Comparison of ENCODE assay signal across 17 cellular contexts in the genomic region with DNA sequence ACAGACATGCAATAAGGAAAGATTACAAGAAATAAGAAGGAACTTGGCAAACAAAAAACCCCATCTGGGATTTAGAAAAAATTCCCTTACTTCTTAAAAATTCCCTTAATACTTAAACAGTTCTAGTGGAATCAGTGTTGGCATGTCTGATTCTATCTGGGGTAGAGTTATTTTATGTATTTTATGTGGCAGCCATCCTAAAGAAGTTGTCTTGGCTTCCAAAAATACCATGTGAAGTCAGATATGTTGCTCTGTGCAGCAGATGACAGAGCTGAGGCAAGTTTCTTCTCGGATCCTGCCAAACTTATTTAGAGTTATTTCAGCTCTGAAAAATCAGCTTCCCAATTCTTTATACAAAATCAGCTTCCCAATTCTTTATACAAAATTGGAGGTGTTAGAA. TPM values are rescaled to one million over a fixed set of nuclear protein-coding genes. Genes with fewer than 3 reads are reported as not detected.
A peak's percentile ranks its signal among the peaks of the same experiment; 100 is the strongest.
DNase-seq lines count a peak whose midpoint lies in the region; ATAC-seq, FAIRE-seq and TF ChIP-seq lines count a peak whose summit lies in the region.
"Had no signal": no experiment of that assay in that cellular context is flagged by ENCODE, and none has a peak within 500 bp of the region (broad histone marks: within the 10 kb centered on the region; RNA-seq: fewer than 3 reads in every experiment).

No MANE protein-coding gene starts in this region.

- H3K4me2 ChIP-seq in mesenchymal stem cell (ENCODE audit: low read length, poor library complexity, severe bottlenecking) (no peak overlapping the region), HepG2 (ENCODE audit: low read depth, low read length) (no peak overlapping the region)

- H2AK5ac ChIP-seq in mesenchymal stem cell (ENCODE audit: low read length, severe bottlenecking): no peak overlapping the region

- peak; percentile 34 for ATAC-seq in left ventricle myocardium superior
- ATAC-seq in heart left ventricle: no peak
- ATAC-seq in foreskin keratinocyte: no peak
- ATAC-seq in HepG2: no peak

- H3K27ac ChIP-seq in heart left ventricle (peak overlapping the region in 3 of 12 donors; percentile 32 to 39 (median 34)), mesenchymal stem cell (ENCODE audit: low read length, poor library complexity, severe bottlenecking) (no peak overlapping the region), foreskin keratinocyte (no peak overlapping the region), HepG2 (ENCODE audit: extremely low read length, insufficient read depth, low read length) (no peak overlapping the region)
- H3K27ac ChIP-seq: C4-2B had no signal

- H3K27me3 Mint-ChIP-seq in chondrocyte (ENCODE audit: low read depth): no peaks in the 10 kb centered on the region
- H3K27me3 Mint-ChIP-seq: CD4-positive, alpha-beta memory T cell had no signal

- intact Hi-C loops in left ventricle myocardium superior (cut with micrococcal nuclease): no loop called here
- intact Hi-C loops in heart left ventricle (cut with DNase I): no loop called here
- intact Hi-C loops in HepG2 (cut with micrococcal nuclease; ENCODE audit: unreplicated experiment): no loop called here

- CTCF ChIA-PET in HepG2 (lab: Yijun Ruan, JAX; ENCODE audit: low intra/inter-chr PET ratio, low total read pairs): no interaction called here

- no peak overlapping the region for H3K4me3 Mint-ChIP-seq in chondrocyte (ENCODE audit: unreplicated experiment)
- H3K4me3 Mint-ChIP-seq: CD4-positive, alpha-beta memory T cell; H9 had no signal

- no peaks in the 10 kb centered on the region for H4K20me1 ChIP-seq in HepG2 (ENCODE audit: insufficient read depth, low read length)

- DNase-seq in left ventricle myocardium superior (no peak), heart left ventricle (no peak), chondrocyte (ENCODE audit: low spot score) (no peak), fibroblast of the aortic adventitia (ENCODE audit: low read depth) (peak; percentile 75), mesenchymal stem cell (no peak), foreskin keratinocyte (no peak), NCI-H2081 treated with DMSO at 0.1 percent for 48 hours (lab: John Stamatoyannopoulos, UW) (no peak), HepG2 (ENCODE audit: low spot score) (no peak)
- DNase-seq: 8988T; BE2C; CD4-positive, alpha-beta memory T cell; DMS79; GOT3; H9 had no signal

- H3K14ac ChIP-seq in mesenchymal stem cell (ENCODE audit: low read length in 2 of 2): no peak overlapping the region

- no peak overlapping the region for H2BK120ac ChIP-seq in mesenchymal stem cell (ENCODE audit: low read depth, low read length)

- peaks cover 0 to 6% (median 0%) of the 10 kb centered on the region in 9 donors for H3K36me3 ChIP-seq in heart left ventricle
- peaks cover 0 to 6% of the 10 kb centered on the region in 2 experiments for H3K36me3 ChIP-seq in mesenchymal stem cell (ENCODE audit: control insufficient read depth in 1 of 2, insufficient read depth in 2 of 2, low read depth in 1 of 2, low read length in 2 of 2)
- no peaks in the 10 kb centered on the region for H3K36me3 ChIP-seq in HepG2 (replicated peaks in 1 of 2; ENCODE audit: control insufficient read depth in 1 of 2, insufficient read depth in 2 of 2, low read length in 2 of 2)
- H3K36me3 ChIP-seq: BE2C had no signal

- no peak overlapping the region for H3K18ac ChIP-seq in mesenchymal stem cell (ENCODE audit: low read depth in 1 of 2, low read length in 2 of 2)

- H2AFZ ChIP-seq in mesenchymal stem cell (ENCODE audit: low read depth, low read length) (no peak overlapping the region), HepG2 (ENCODE audit: low read length) (no peak overlapping the region)

- FAIRE-seq in HepG2 (lab: Jason Lieb, UNC): no peak
- FAIRE-seq: GM12891 had no signal

- H2BK15ac ChIP-seq in mesenchymal stem cell (ENCODE audit: low read depth, poor library complexity, severe bottlenecking): no peak overlapping the region

- H3K9ac ChIP-seq in mesenchymal stem cell (ENCODE audit: low read length): no peak overlapping the region
- H3K9ac ChIP-seq in HepG2 (ENCODE audit: insufficient read depth, low read depth, low read length): no peak overlapping the region

- H3K23ac ChIP-seq in mesenchymal stem cell (ENCODE audit: low read length in 2 of 2): no peak overlapping the region

- no peaks in the 10 kb centered on the region for H3K79me2 ChIP-seq in HepG2 (ENCODE audit: insufficient read depth, low read length)

- H3K36me3 Mint-ChIP-seq in chondrocyte (ENCODE audit: low read depth): no peaks in the 10 kb centered on the region

- no peak for TF ChIP-seq POLR2A in heart left ventricle (IDR thresholded peaks at IDR 0.05)
- TF ChIP-seq POLR2A in HepG2 (IDR thresholded peaks at IDR 0.05; ENCODE audit: insufficient read depth in 1 of 2, low read depth in 2 of 2, low read length in 2 of 2): no peak

- H3K4me1 ChIP-seq in heart left ventricle (peaks cover 0 to 3% (median 0%) of the 10 kb centered on the region in 12 donors), mesenchymal stem cell (ENCODE audit: control insufficient read depth, insufficient read depth, low read depth, low read length) (no peaks in the 10 kb centered on the region), foreskin keratinocyte (no peaks in the 10 kb centered on the region), HepG2 (ENCODE audit: insufficient read depth, low read length) (no peaks in the 10 kb centered on the region)
- H3K4me1 ChIP-seq: BE2C had no signal

- no peak overlapping the region for H4K91ac ChIP-seq in mesenchymal stem cell (ENCODE audit: low read length)

- TF ChIP-seq RAD21 in HepG2 (CRISPR knock-in tag; IDR thresholded peaks at IDR 0.05): no peak

- H3K4ac ChIP-seq in mesenchymal stem cell (ENCODE audit: low read depth in 1 of 2, low read length in 2 of 2): no peak overlapping the region

- no peak overlapping the region for H4K8ac ChIP-seq in mesenchymal stem cell (ENCODE audit: low read length)

- 36 to 59% (median 54%) methylated on average over 1 of the region's 1 CpG for WGBS in heart left ventricle, 4 donors
- WGBS in mesenchymal stem cell: no CpG with 5 or more reads among the region's 1 CpG
- WGBS in HepG2 (ENCODE audit: low lambda C conversion rate): 100% methylated on average over 1 of the region's 1 CpG

- no peak overlapping the region for H3K4me3 ChIP-seq in heart left ventricle
- no peak overlapping the region for H3K4me3 ChIP-seq in fibroblast of the aortic adventitia (ENCODE audit: low read depth, low read length)
- H3K4me3 ChIP-seq in mesenchymal stem cell (ENCODE audit: insufficient read depth in 1 of 2, low read depth in 1 of 2, low read length in 2 of 2): no peak overlapping the region
- H3K4me3 ChIP-seq in HepG2 (replicated peaks in 1 of 3; ENCODE audit: insufficient read depth in 1 of 3, low read depth in 2 of 3, low read length in 3 of 3): no peak overlapping the region

- no peaks in the 10 kb centered on the region for H3K9me3 ChIP-seq in heart left ventricle
- no peaks in the 10 kb centered on the region for H3K9me3 ChIP-seq in mesenchymal stem cell (ENCODE audit: control insufficient read depth, low read length)
- no peaks in the 10 kb centered on the region for H3K9me3 ChIP-seq in HepG2 (ENCODE audit: low read length)
- H3K9me3 ChIP-seq: BE2C had no signal

- no peak overlapping the region for H2BK5ac ChIP-seq in mesenchymal stem cell (ENCODE audit: low read depth, low read length, poor library complexity, severe bottlenecking)

- POLR2A ChIA-PET in HepG2 (lab: Yijun Ruan, JAX): no interaction called here

- no peak overlapping the region for H2BK12ac ChIP-seq in mesenchymal stem cell (ENCODE audit: low read length in 2 of 2)

- in situ Hi-C loops in HepG2 (cut with HindIII; ENCODE audit: extremely low pct_ligation_motif_present, low pct_unique_long_range_greater_than_20kb): no loop called here

- H3K27ac Mint-ChIP-seq in chondrocyte (ENCODE audit: unreplicated experiment): peak overlapping the region; percentile 34
- H3K27ac Mint-ChIP-seq: CD4-positive, alpha-beta memory T cell; H9 had no signal

- BruUV-seq in HepG2 (replicated peaks; lab: Mats Ljungman, UMichigan): no TSS peak

- H3K9me3 Mint-ChIP-seq in chondrocyte (ENCODE audit: low read depth): no peaks in the 10 kb centered on the region
- H3K9me3 Mint-ChIP-seq: CD4-positive, alpha-beta memory T cell had no signal

- no peak for TF ChIP-seq CTCF in heart left ventricle (IDR thresholded peaks at IDR 0.05)
- no peak for TF ChIP-seq CTCF in chondrocyte (IDR thresholded peaks at IDR 0.05)
- TF ChIP-seq CTCF in fibroblast of the aortic adventitia (IDR thresholded peaks at IDR 0.05; ENCODE audit: insufficient read depth, low read length): no peak
- TF ChIP-seq CTCF in foreskin keratinocyte (conservative IDR thresholded peaks at IDR 0.05): no peak
- TF ChIP-seq CTCF in HepG2 (CRISPR knock-in tag; IDR thresholded peaks at IDR 0.05): no peak

- no peaks in the 10 kb centered on the region for H3K79me1 ChIP-seq in mesenchymal stem cell (replicated peaks; ENCODE audit: low read length, poor library complexity, severe bottlenecking)

- peaks cover 60% of the 10 kb centered on the region for H3K4me1 Mint-ChIP-seq in chondrocyte (ENCODE audit: low read depth)
- H3K4me1 Mint-ChIP-seq: CD4-positive, alpha-beta memory T cell; H9 had no signal

- TF ChIP-seq EP300 in HepG2 (IDR thresholded peaks at IDR 0.05; ENCODE audit: low read depth in 2 of 2, low read length in 2 of 2) (no peak), HepG2 (CRISPR knock-in tag; IDR thresholded peaks at IDR 0.05; ENCODE audit: borderline replicate concordance) (no peak)

- peaks cover 0 to 5% (median 0%) of the 10 kb centered on the region in 9 donors for H3K27me3 ChIP-seq in heart left ventricle
- H3K27me3 ChIP-seq in mesenchymal stem cell (ENCODE audit: control insufficient read depth in 1 of 2, insufficient read depth in 1 of 2, low read length in 2 of 2): no peaks in the 10 kb centered on the region
- H3K27me3 ChIP-seq in foreskin keratinocyte: no peaks in the 10 kb centered on the region
- H3K27me3 ChIP-seq in HepG2 (ENCODE audit: control insufficient read depth in 1 of 2, insufficient read depth in 2 of 2, low read length in 2 of 2): no peaks in the 10 kb centered on the region
- H3K27me3 ChIP-seq: BE2C had no signal

RNA-seq across cellular contexts. Expression of a gene that starts 14.7 kb away (rescaled TPM):
- 0.57 TPM for total RNA-seq in left ventricle myocardium superior
- 1 to 10 TPM in 2 of 9 donors, under 1 TPM in 7; 0.38 to 1.2 (median 0.56) TPM for total RNA-seq in heart left ventricle
- under 1 TPM; 0.65 to 0.80 TPM for polyA plus RNA-seq in heart left ventricle
- total RNA-seq in chondrocyte: 3.6 to 4.9 TPM (median 4.7 TPM) in 3 replicates
- 0.16 and 2.4 TPM in 2 replicates for total RNA-seq in fibroblast of the aortic adventitia (ENCODE audit: low replicate concordance)
- 1.6 TPM for polyA plus RNA-seq in mesenchymal stem cell (2013, experiment 1 of 2)
- 1.6 TPM for polyA plus RNA-seq in mesenchymal stem cell (2013, experiment 2 of 2)
- total RNA-seq in foreskin keratinocyte: 2.2 TPM in 2 replicates
- 0.81 and 1.2 TPM in 2 replicates for polyA plus RNA-seq in foreskin keratinocyte
- 0.31 and 0.44 TPM in 2 replicates for total RNA-seq in HepG2 (2016; rRNA removed; fragmentation: Illumina TruSeq; extraction: Trizol)
- not detected in 2 replicates for total RNA-seq in HepG2 (2016; cell fraction: cytosol; rRNA removed; fragmentation: Illumina TruSeq; extraction: Trizol; ENCODE audit: low read depth)
- total RNA-seq in HepG2 (2016; cell fraction: insoluble cytoplasmic fraction; rRNA removed; fragmentation: Illumina TruSeq; extraction: Trizol): 0.12 and 0.24 TPM in 2 replicates
- total RNA-seq in HepG2 (2016; cell fraction: membrane; rRNA removed; fragmentation: Illumina TruSeq; extraction: Trizol): 0.17 and 0.28 TPM in 2 replicates
- 1.3 and 1.8 TPM in 2 replicates for total RNA-seq in HepG2 (2016; cell fraction: nucleus; rRNA removed; fragmentation: Illumina TruSeq; extraction: Trizol)
- 0.34 and 0.47 TPM in 2 replicates for polyA plus RNA-seq in HepG2 (2011; rRNA removed)
- polyA plus RNA-seq in HepG2 (2011; cell fraction: cytosol; rRNA removed): 0.15 and 0.28 TPM in 2 replicates
- 0.79 and 0.99 TPM in 2 replicates for polyA plus RNA-seq in HepG2 (2011; cell fraction: nucleus; rRNA removed)
- 0.51 and 1.0 TPM in 2 replicates for polyA plus RNA-seq in HepG2 (2012)
- 0.05 TPM in 1 of 2 replicates, not detected in the other for polyA plus RNA-seq in HepG2 (2016; cell fraction: cytosol; fragmentation: Illumina TruSeq; extraction: Trizol; ENCODE audit: low read depth)
- polyA plus RNA-seq in HepG2 (2016; cell fraction: insoluble cytoplasmic fraction; fragmentation: Illumina TruSeq; extraction: Trizol; ENCODE audit: low read depth): 0.60 and 0.61 TPM in 2 replicates
- polyA plus RNA-seq in HepG2 (2016; cell fraction: membrane; fragmentation: Illumina TruSeq; extraction: Trizol; ENCODE audit: low read depth): 0.06 and 0.15 TPM in 2 replicates
- 2.9 TPM in 2 replicates for polyA plus RNA-seq in HepG2 (2016; cell fraction: nucleus; fragmentation: Illumina TruSeq; extraction: Trizol; ENCODE audit: insufficient read depth, low read depth)
- 1.0 and 4.0 TPM in 2 replicates for polyA minus RNA-seq in HepG2 (2011; rRNA and poly(A)+ RNA removed; ENCODE audit: low replicate concordance)
- polyA minus RNA-seq in HepG2 (2011; cell fraction: cytosol; rRNA and poly(A)+ RNA removed): 0.30 TPM in 1 of 2 replicates, not detected in the other
- 2.7 and 2.8 TPM in 2 replicates for polyA minus RNA-seq in HepG2 (2011; cell fraction: nucleus; rRNA and poly(A)+ RNA removed)
- total RNA-seq: G401 had no signal

RNA-seq across cellular contexts. Expression of a gene that starts 31.1 kb away (rescaled TPM):
- total RNA-seq in left ventricle myocardium superior: 9.9 TPM
- total RNA-seq in heart left ventricle: 10 to 100 TPM in 7 of 9 donors, 1 to 10 TPM in 2; 7.5 to 14.8 (median 11.7) TPM
- polyA plus RNA-seq in heart left ventricle: 10 to 100 TPM in 1 of 2 donors, 1 to 10 TPM in 1; 2.6 to 10.1 TPM
- total RNA-seq in chondrocyte: 21.0 to 30.4 TPM (median 21.9 TPM) in 3 replicates
- total RNA-seq in fibroblast of the aortic adventitia (ENCODE audit: low replicate concordance): 4.6 and 12.9 TPM in 2 replicates
- 15.2 TPM for polyA plus RNA-seq in mesenchymal stem cell (2013, experiment 1 of 2)
- 15.6 TPM for polyA plus RNA-seq in mesenchymal stem cell (2013, experiment 2 of 2)
- 9.2 and 9.3 TPM in 2 replicates for total RNA-seq in foreskin keratinocyte
- polyA plus RNA-seq in foreskin keratinocyte: 3.0 and 4.0 TPM in 2 replicates
- 5.7 and 7.7 TPM in 2 replicates for total RNA-seq in HepG2 (2016; rRNA removed; fragmentation: Illumina TruSeq; extraction: Trizol)
- 0.88 and 1.1 TPM in 2 replicates for total RNA-seq in HepG2 (2016; cell fraction: cytosol; rRNA removed; fragmentation: Illumina TruSeq; extraction: Trizol; ENCODE audit: low read depth)
- 5.2 and 7.9 TPM in 2 replicates for total RNA-seq in HepG2 (2016; cell fraction: insoluble cytoplasmic fraction; rRNA removed; fragmentation: Illumina TruSeq; extraction: Trizol)
- total RNA-seq in HepG2 (2016; cell fraction: membrane; rRNA removed; fragmentation: Illumina TruSeq; extraction: Trizol): 4.5 and 6.1 TPM in 2 replicates
- 13.8 and 14.9 TPM in 2 replicates for total RNA-seq in HepG2 (2016; cell fraction: nucleus; rRNA removed; fragmentation: Illumina TruSeq; extraction: Trizol)
- 12.4 and 14.4 TPM in 2 replicates for polyA plus RNA-seq in HepG2 (2011; rRNA removed)
- 7.6 and 10.4 TPM in 2 replicates for polyA plus RNA-seq in HepG2 (2011; cell fraction: cytosol; rRNA removed)
- 3.3 and 4.7 TPM in 2 replicates for polyA plus RNA-seq in HepG2 (2011; cell fraction: nucleus; rRNA removed)
- polyA plus RNA-seq in HepG2 (2012): 10.5 and 14.8 TPM in 2 replicates
- 0.78 and 0.94 TPM in 2 replicates for polyA plus RNA-seq in HepG2 (2016; cell fraction: cytosol; fragmentation: Illumina TruSeq; extraction: Trizol; ENCODE audit: low read depth)
- polyA plus RNA-seq in HepG2 (2016; cell fraction: insoluble cytoplasmic fraction; fragmentation: Illumina TruSeq; extraction: Trizol; ENCODE audit: low read depth): 8.2 and 9.5 TPM in 2 replicates
- 2.7 and 2.8 TPM in 2 replicates for polyA plus RNA-seq in HepG2 (2016; cell fraction: membrane; fragmentation: Illumina TruSeq; extraction: Trizol; ENCODE audit: low read depth)
- polyA plus RNA-seq in HepG2 (2016; cell fraction: nucleus; fragmentation: Illumina TruSeq; extraction: Trizol; ENCODE audit: insufficient read depth, low read depth): 14.7 and 15.7 TPM in 2 replicates
- 26.4 and 51.1 TPM in 2 replicates for polyA minus RNA-seq in HepG2 (2011; rRNA and poly(A)+ RNA removed; ENCODE audit: low replicate concordance)
- polyA minus RNA-seq in HepG2 (2011; cell fraction: cytosol; rRNA and poly(A)+ RNA removed): 13.5 and 15.2 TPM in 2 replicates
- polyA minus RNA-seq in HepG2 (2011; cell fraction: nucleus; rRNA and poly(A)+ RNA removed): 14.0 and 18.4 TPM in 2 replicates
